Comparison of ENCODE assay signal across 2 cellular contexts in the genomic region with DNA sequence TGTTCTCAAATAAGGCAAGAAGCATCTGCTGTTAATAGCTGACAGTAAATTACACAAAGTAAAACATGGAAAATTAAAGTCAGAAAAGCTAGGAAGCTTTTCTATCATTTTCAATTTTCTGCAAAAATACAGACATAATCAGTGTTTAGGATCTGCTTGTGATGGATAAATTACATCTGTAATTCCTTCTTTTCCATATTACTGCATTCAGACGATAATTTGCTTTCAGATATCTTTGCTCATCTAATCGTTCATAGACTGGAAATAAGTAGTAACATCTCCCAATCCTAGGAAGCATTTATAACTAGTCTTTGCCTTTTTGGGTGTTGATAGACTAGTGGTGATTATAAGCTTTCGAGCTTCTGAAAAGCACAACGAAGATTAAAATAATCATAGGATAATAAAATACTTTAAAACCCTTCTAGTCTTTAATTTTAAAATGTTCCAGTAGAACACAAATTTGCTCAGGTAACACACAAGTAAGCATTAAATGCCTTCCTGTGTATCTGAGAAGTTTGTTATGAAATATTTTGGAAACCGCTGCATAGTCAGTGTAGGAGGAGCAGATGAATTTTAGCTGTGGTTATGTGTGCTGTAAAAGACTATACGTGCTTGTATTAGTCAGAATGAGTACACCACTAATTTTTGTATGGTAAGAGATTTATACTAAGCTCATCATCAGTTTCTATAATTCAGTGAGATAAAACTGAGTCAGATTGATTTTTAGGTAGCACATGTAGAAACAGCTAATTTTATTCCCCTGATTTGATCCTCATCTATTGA.
TF ChIP-seq lines count a peak whose summit lies in the region.

No MANE protein-coding gene starts in this region.

TF ChIP-seq in IMR-90, 13 proteins besides CTCF, POLR2A, EP300 and RAD21:
- TF ChIP-seq SMC3 (IDR thresholded peaks at IDR 0.05; ENCODE audit: low read depth, low read length) = no peak
- peak; percentile 13; the same call in 1 of the 2 replicates for TF ChIP-seq CEBPB (IDR thresholded peaks at IDR 0.05; ENCODE audit: low read depth, low read length)
- TF ChIP-seq MAFK (IDR thresholded peaks at IDR 0.05; ENCODE audit: low read depth, low read length) = peak; percentile 50; the same call in 1 of the 2 replicates
- no peak for TF ChIP-seq NFE2L2 (IDR thresholded peaks at IDR 0.05; ENCODE audit: low read depth, low read length)
- no peak for TF ChIP-seq RFX5 (IDR thresholded peaks at IDR 0.05; ENCODE audit: low read depth, low read length)
- no peak for TF ChIP-seq MAZ (IDR thresholded peaks at IDR 0.05; ENCODE audit: borderline replicate concordance, low read depth, low read length)
- TF ChIP-seq, protein P1, sequence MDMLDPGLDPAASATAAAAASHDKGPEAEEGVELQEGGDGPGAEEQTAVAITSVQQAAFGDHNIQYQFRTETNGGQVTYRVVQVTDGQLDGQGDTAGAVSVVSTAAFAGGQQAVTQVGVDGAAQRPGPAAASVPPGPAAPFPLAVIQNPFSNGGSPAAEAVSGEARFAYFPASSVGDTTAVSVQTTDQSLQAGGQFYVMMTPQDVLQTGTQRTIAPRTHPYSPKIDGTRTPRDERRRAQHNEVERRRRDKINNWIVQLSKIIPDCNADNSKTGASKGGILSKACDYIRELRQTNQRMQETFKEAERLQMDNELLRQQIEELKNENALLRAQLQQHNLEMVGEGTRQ (IDR thresholded peaks at IDR 0.05; ENCODE audit: low read depth, low read length) = no peak
- 0 out of 2 replicates have a peak, but pooled peaks have one; percentile 31 for TF ChIP-seq FOS (IDR thresholded peaks at IDR 0.05; ENCODE audit: low read depth, low read length)
- no peak for TF ChIP-seq RCOR1 (IDR thresholded peaks at IDR 0.05; ENCODE audit: insufficient replicate concordance, low read length)
- TF ChIP-seq, protein P2, sequence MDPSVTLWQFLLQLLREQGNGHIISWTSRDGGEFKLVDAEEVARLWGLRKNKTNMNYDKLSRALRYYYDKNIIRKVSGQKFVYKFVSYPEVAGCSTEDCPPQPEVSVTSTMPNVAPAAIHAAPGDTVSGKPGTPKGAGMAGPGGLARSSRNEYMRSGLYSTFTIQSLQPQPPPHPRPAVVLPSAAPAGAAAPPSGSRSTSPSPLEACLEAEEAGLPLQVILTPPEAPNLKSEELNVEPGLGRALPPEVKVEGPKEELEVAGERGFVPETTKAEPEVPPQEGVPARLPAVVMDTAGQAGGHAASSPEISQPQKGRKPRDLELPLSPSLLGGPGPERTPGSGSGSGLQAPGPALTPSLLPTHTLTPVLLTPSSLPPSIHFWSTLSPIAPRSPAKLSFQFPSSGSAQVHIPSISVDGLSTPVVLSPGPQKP (IDR thresholded peaks at IDR 0.05; ENCODE audit: borderline replicate concordance, low read depth, low read length) = no peak
- TF ChIP-seq MXI1 (IDR thresholded peaks at IDR 0.05; ENCODE audit: borderline replicate concordance, low read depth, low read length) = no peak
- TF ChIP-seq CHD1 (IDR thresholded peaks at IDR 0.05; ENCODE audit: low read depth, low read length) = no peak
- peak; percentile 41; the same call in 1 of the 2 replicates for TF ChIP-seq BHLHE40 (IDR thresholded peaks at IDR 0.05; ENCODE audit: low read depth, low read length)

TF ChIP-seq in GM12878, 131 proteins besides CTCF, POLR2A, EP300 and RAD21:
- TF ChIP-seq JUNB (IDR thresholded peaks at IDR 0.05) (0 out of 2 replicates have a peak, but pooled peaks have one; percentile 7), RUNX3 (IDR thresholded peaks at IDR 0.05; ENCODE audit: low read length) (peak; percentile 47; the same call in 1 of the 2 replicates), E2F4 (IDR thresholded peaks at IDR 0.05; ENCODE audit: low read depth, low read length) (no peak)
